8 cellular contexts compared by ENCODE assay signal in the genomic region with DNA sequence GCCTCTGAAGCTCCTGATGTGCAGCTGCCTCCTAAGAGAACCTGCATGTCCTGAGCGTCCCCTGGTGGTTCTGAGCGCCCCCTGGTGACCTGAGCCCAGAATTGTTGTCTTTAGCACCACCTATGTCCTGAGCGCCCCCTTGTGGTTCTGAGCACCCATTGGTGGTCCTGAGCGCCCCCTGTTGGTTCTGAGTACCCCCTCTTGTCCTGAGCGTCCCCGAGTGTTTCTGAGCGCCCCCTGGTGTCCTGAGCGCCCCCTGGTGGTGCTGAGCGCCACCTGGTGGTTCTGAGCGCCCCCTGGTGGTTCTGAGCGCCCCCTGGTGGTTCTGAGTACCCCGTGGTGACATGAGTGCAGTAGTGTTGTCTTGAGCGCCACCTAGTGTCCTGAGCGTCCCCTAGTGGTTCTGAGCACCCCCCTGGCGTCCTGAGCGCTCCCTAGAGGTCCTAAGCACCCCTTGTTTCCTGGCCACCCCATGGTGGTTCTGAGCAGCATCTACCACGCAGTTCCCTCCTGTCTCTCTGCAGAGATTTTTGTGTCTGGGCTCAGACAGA.
DNase-seq lines count a peak whose midpoint lies in the region; ATAC-seq and TF ChIP-seq lines count a peak whose summit lies in the region.

No MANE protein-coding gene starts in this region.

- peak overlapping the region; percentile 57 for H3K4me2 ChIP-seq in KMS-11

- CTCF ChIA-PET in HEK293T (lab: Yijun Ruan, JAX): no interaction called here

- H3K36me3 ChIP-seq in KMS-11 (ENCODE audit: insufficient read depth): no peaks in the 10 kb centered on the region

- H3K4me1 ChIP-seq in KMS-11 (ENCODE audit: low read depth, poor library complexity, severe bottlenecking): peaks cover 8% of the 10 kb centered on the region

- peak; percentile 90 for ATAC-seq in GM21526 (IDR thresholded peaks at IDR 0.05; ENCODE audit: low FRiP score, unreplicated experiment)

- POLR2A ChIA-PET in HEK293T (lab: Yijun Ruan, JAX): no interaction called here

- peak overlapping the region; percentile 32; the same call in 1 of the 2 replicates for H3K27ac ChIP-seq in KMS-11

- DNase-seq in GDM1 (lab: John Stamatoyannopoulos, UW): peak; percentile 47
- peak; percentile 49 to 58 for DNase-seq in activated CD4-positive, alpha-beta T cell treated with anti-CD3 and anti-CD28 coated beads, Interleukin-2, amount 50 U/mL, for 4 hours
- no peak for DNase-seq in epithelial cell of proximal tubule (ENCODE audit: low read depth)
- DNase-seq in stimulated activated CD4-positive, alpha-beta T cell treated with anti-CD3 and anti-CD28 coated beads, Interleukin-1b, Interleukin-23, amount 100 ng/mL, for 24 hours (ENCODE audit: low read depth in 4 of 4, low spot score in 1 of 4): peak; percentile 57 to 92 (median 79)
- no peak for DNase-seq in HEK293T (ENCODE audit: extremely low spot score)
- no peak for DNase-seq in NCI-H2196 (lab: John Stamatoyannopoulos, UW; ENCODE audit: unreplicated experiment)

- peak; percentile 100 for TF ChIP-seq CTCF in KMS-11 (conservative IDR thresholded peaks at IDR 0.05; ENCODE audit: low read depth, low read length)
- peak; percentile 63 for TF ChIP-seq CTCF in epithelial cell of proximal tubule (conservative IDR thresholded peaks at IDR 0.05; ENCODE audit: low read depth, low read length)

- H3K9ac ChIP-seq in KMS-11: no peak overlapping the region

- no peak overlapping the region for H3K4me3 ChIP-seq in KMS-11 (IDR thresholded peaks at IDR 0.05; ENCODE audit: insufficient read depth, low read depth, low read length)
- no peak overlapping the region for H3K4me3 ChIP-seq in epithelial cell of proximal tubule (ENCODE audit: low read depth, low read length)

- no peaks in the 10 kb centered on the region for H3K27me3 ChIP-seq in KMS-11 (ENCODE audit: insufficient read depth, low read depth)

- H3K79me2 ChIP-seq in KMS-11 (ENCODE audit: insufficient read depth, low read depth): no peaks in the 10 kb centered on the region

- no peaks in the 10 kb centered on the region for H4K20me1 ChIP-seq in KMS-11 (ENCODE audit: insufficient read depth)

- H2AFZ ChIP-seq in KMS-11 (ENCODE audit: low read depth): peak overlapping the region; percentile 48; the same call in 1 of the 2 replicates

TF ChIP-seq in HEK293T, 16 proteins besides CTCF, POLR2A, EP300 and RAD21:
- TF ChIP-seq SP1 (IDR thresholded peaks at IDR 0.05) (no peak), BHLHE40 (IDR thresholded peaks at IDR 0.05; ENCODE audit: borderline replicate concordance) (no peak), L3MBTL2 (conservative IDR thresholded peaks at IDR 0.05) (no peak), HDGF (IDR thresholded peaks at IDR 0.05; ENCODE audit: borderline replicate concordance) (no peak), ARNT (IDR thresholded peaks at IDR 0.05) (no peak), FOXA1 (IDR thresholded peaks at IDR 0.05) (no peak)

Comparison
In these comparisons a context has a peak if more than half of its experiments do, and no peak if none do; other contexts are left out.
1. DNase-seq: peak in GDM1 (single experiment), activated CD4-positive, alpha-beta T cell treated with anti-CD3 and anti-CD28 coated beads, Interleukin-2, amount 50 U/mL, for 4 hours (2 of 2) and stimulated activated CD4-positive, alpha-beta T cell treated with anti-CD3 and anti-CD28 coated beads, Interleukin-1b, Interleukin-23, amount 100 ng/mL, for 24 hours (4 of 4); none in epithelial cell of proximal tubule (single experiment), HEK293T (single experiment) and NCI-H2196 (single experiment).